ENCODE assay signal across 14 cellular contexts in genomic region chr7:124085168-124085567, GRCh38. TPM values are rescaled to one million over a fixed set of nuclear protein-coding genes. Genes with fewer than 3 reads are reported as not detected.
DNase-seq lines count a peak whose midpoint lies in the region; ATAC-seq and TF ChIP-seq lines count a peak whose summit lies in the region.
"Had no signal": no experiment of that assay in that cellular context is flagged by ENCODE, and none has a peak within 500 bp of the region (broad histone marks: within the 10 kb centered on the region; RNA-seq: fewer than 3 reads in every experiment).

No MANE protein-coding gene starts in this region.

- H3K9me3 ChIP-seq in A673 (ENCODE audit: low read depth, low read length, poor library complexity, severe bottlenecking): no peaks in the 10 kb centered on the region
- no peaks in the 10 kb centered on the region for H3K9me3 ChIP-seq in effector memory CD4-positive, alpha-beta T cell (ENCODE audit: control insufficient read depth, low read length)

- CTCF ChIA-PET in A673 (lab: Charles Lee): no interaction called here

- DNase-seq in A673 (ENCODE audit: low spot score) (peak; percentile 92), NCI-H2029 (lab: John Stamatoyannopoulos, UW) (peak; percentile 35), astrocyte of the hippocampus (ENCODE audit: low read depth, low spot score) (peak; percentile 48), kidney tubule cell (ENCODE audit: low spot score) (peak; percentile 62), UCSD-AML1 (lab: John Stamatoyannopoulos, UW; ENCODE audit: unreplicated experiment) (no peak)
- DNase-seq in effector memory CD4-positive, alpha-beta T cell: no peak
- no peak for DNase-seq in stimulated activated CD4-positive, alpha-beta T cell treated with anti-CD3 and anti-CD28 coated beads, Interleukin-4, amount 100 ng/mL, for 24 hours
- DNase-seq: activated CD4-positive, alpha-beta T cell treated with anti-CD3 and anti-CD28 coated beads, Interleukin-2, amount 50 U/mL, for 4 hours; MV-4-11; stimulated activated naive CD8-positive, alpha-beta T cell treated with anti-CD3 and anti-CD28 coated beads, Interleukin-15, Interleukin-2, amounts not matched to agents 100 U/mL and 50 U/mL, for 24 hours had no signal

- no peaks in the 10 kb centered on the region for H3K36me3 ChIP-seq in A673 (ENCODE audit: insufficient read depth, low read length, poor library complexity, severe bottlenecking)
- no peaks in the 10 kb centered on the region for H3K36me3 ChIP-seq in effector memory CD4-positive, alpha-beta T cell (ENCODE audit: control insufficient read depth, insufficient read depth, low read length)

- POLR2A ChIA-PET in A673 (lab: Charles Lee; ENCODE audit: low non-redundant PET): interaction anchor here (0.6 kb wide), 1 partner anchor 505 kb away, joined by 11 read pairs; no protein-coding TSS in a partner anchor

- BruUV-seq in A673 (replicated peaks; lab: Mats Ljungman, UMichigan): no TSS peak

- H3K27me3 ChIP-seq in A673 (replicated peaks; ENCODE audit: insufficient read depth, low read depth, low read length, poor library complexity): no peaks in the 10 kb centered on the region
- no peaks in the 10 kb centered on the region for H3K27me3 ChIP-seq in effector memory CD4-positive, alpha-beta T cell (replicated peaks; ENCODE audit: control insufficient read depth, insufficient read depth, low read length, poor library complexity, severe bottlenecking)

- H3K4me1 ChIP-seq in A673 (ENCODE audit: insufficient read depth, low read length, poor library complexity, severe bottlenecking): peaks cover 59% of the 10 kb centered on the region
- no peaks in the 10 kb centered on the region for H3K4me1 ChIP-seq in effector memory CD4-positive, alpha-beta T cell (ENCODE audit: control insufficient read depth, insufficient read depth, low read length, poor library complexity, severe bottlenecking)

- intact Hi-C loops in A673 (cut with micrococcal nuclease; ENCODE audit: unreplicated experiment): loop anchor here (2.0 kb wide), 1 partner anchor 50 kb away; no protein-coding TSS in a partner anchor

- H3K4me3 ChIP-seq in A673 (ENCODE audit: low read depth, low read length, poor library complexity, severe bottlenecking): no peak overlapping the region
- no peak overlapping the region for H3K4me3 ChIP-seq in effector memory CD4-positive, alpha-beta T cell (ENCODE audit: insufficient read depth, low read depth, low read length, poor library complexity, severe bottlenecking)
- H3K4me3 ChIP-seq: GM12878 had no signal

- TF ChIP-seq CTCF in A673 (conservative IDR thresholded peaks at IDR 0.05; ENCODE audit: low read depth, low read length): no peak

- peak overlapping the region; percentile 83 for H3K27ac ChIP-seq in A673 (ENCODE audit: low read depth, low read length, poor library complexity, severe bottlenecking)
- no peak overlapping the region for H3K27ac ChIP-seq in effector memory CD4-positive, alpha-beta T cell (ENCODE audit: insufficient read depth, low read length, poor library complexity, severe bottlenecking)

- ATAC-seq in HG03521 (IDR thresholded peaks at IDR 0.05; ENCODE audit: unreplicated experiment): no peak
- ATAC-seq: GM12878; stimulated activated naive CD8-positive, alpha-beta T cell treated with anti-CD3 and anti-CD28 coated beads, Interleukin-15, Interleukin-2, amounts not matched to agents 100 U/mL and 50 U/mL, for 24 hours had no signal

RNA-seq across cellular contexts. Expression of gene TMEM229A, which starts 52.3 kb away (rescaled TPM):
- 22.2 and 24.6 TPM in 2 replicates for total RNA-seq in A673 (2021)
- total RNA-seq: B cell, fibroblast of villous mesenchyme, GM12878 had no signal

Comparison
In these comparisons a context has a peak if more than half of its experiments do, and no peak if none do; other contexts are left out.
1. DNase-seq: peak in A673 (single experiment), NCI-H2029 (single experiment), astrocyte of the hippocampus (single experiment) and kidney tubule cell (single experiment); none in UCSD-AML1 (single experiment), effector memory CD4-positive, alpha-beta T cell (0 of 3) and stimulated activated CD4-positive, alpha-beta T cell treated with anti-CD3 and anti-CD28 coated beads, Interleukin-4, amount 100 ng/mL, for 24 hours (single experiment).